Comparison of ENCODE assay signal across 8 cellular contexts in the genomic region with DNA sequence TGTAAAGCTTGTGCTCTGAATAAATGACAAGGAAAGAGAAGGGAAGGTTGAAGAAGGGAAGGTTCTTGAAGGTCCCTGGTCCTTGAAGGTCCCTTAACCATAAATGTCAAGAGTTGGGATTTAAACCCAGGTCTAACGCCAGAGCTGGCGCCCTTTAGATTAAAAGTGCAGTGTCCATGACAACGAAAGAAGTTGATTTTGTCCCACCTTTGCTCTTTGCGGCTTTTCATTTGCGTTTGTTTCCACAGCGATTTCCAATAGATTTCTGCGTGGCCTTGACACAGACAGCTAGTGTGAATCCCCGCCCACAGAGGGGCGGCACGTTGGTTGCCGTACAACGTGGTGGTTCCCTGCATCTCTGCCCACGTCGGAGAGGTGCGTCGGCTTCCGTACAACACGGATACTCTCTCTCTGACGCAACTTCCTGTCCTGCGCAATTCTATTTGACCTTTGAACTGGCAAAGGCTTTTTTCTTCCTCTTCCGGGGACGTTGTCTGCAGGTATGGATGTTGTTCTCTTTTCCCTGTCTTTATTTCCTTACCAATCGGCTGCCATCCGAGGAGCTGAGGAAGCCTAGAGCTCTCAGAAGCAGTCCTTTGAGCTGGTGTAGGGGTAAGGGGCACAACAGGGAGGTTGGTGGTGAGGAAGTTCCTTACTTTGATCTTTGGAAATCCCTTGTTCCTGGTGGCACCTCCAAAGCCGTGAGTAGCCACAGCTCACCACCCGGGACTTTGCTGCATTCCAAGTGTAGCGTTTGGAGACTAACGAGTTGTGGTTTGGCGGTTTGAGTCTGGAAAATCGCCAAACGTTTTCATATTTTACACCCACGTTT. TPM values are rescaled to one million over a fixed set of nuclear protein-coding genes. Genes with fewer than 3 reads are reported as not detected.
DNase-seq lines count a peak whose midpoint lies in the region; ATAC-seq and TF ChIP-seq lines count a peak whose summit lies in the region.

A gene (plus strand): TSS at position 476 of the 832 bp plus-strand sequence. CDS start 1,384 bp downstream, outside the sequence.

- peak within 1 kb of the TSS; percentile 97 to 99 for H3K4me3 ChIP-seq in SK-N-SH (ENCODE audit: low read depth in 2 of 2, low read length in 1 of 2)

- H3K9ac ChIP-seq in SK-N-SH: peak within 1 kb of the TSS; percentile 93

- POLR2A ChIA-PET in SK-N-SH (lab: Yijun Ruan, JAX): interaction anchor here (0.9 to 2.8 kb wide), 7 partner anchors 10 to 900 kb away, joined by 3 to 18 read pairs (median 3); a partner anchor contains a TSS

- H3K36me3 ChIP-seq in SK-N-SH (replicated peaks in 1 of 2; ENCODE audit: control insufficient read depth in 1 of 2, insufficient read depth in 2 of 2, low read length in 1 of 2): peaks cover 35 to 44% of the 10 kb centered on the region in 2 experiments

- no peak for TF ChIP-seq RAD21 in SK-N-SH (IDR thresholded peaks at IDR 0.05; ENCODE audit: low read length)

- peaks cover 5% of the 10 kb centered on the region for H3K9me3 ChIP-seq in SK-N-SH

- peaks cover 14 to 23% of the 10 kb centered on the region in 2 experiments; a peak in 3 of 4 replicates for H3K4me1 ChIP-seq in SK-N-SH (ENCODE audit: control insufficient read depth in 1 of 2, insufficient read depth in 2 of 2, low read depth in 1 of 2, low read length in 1 of 2)

- ATAC-seq in HG02571 (IDR thresholded peaks at IDR 0.05; ENCODE audit: unreplicated experiment): peak; percentile 100

- no peaks in the 10 kb centered on the region for H3K9me2 ChIP-seq in SK-N-SH

- DNase-seq in GM04504 (ENCODE audit: low read depth): peak; percentile 96
- peak; percentile 90 for DNase-seq in NCI-H1048 (lab: John Stamatoyannopoulos, UW)
- DNase-seq in SK-N-SH: peak; percentile 85
- DNase-seq in activated naive CD4-positive, alpha-beta T cell treated with anti-CD3 and anti-CD28 coated beads, Interleukin-2, amount 50 U/mL, for 16 hours: peak; percentile 98
- peak; percentile 92 for DNase-seq in germinal center (ENCODE audit: low spot score)
- DNase-seq in non-pigmented ciliary epithelial cell (ENCODE audit: low read depth): peak; percentile 96
- peak; percentile 100 for DNase-seq in superior temporal gyrus (ENCODE audit: extremely low spot score)

- under 1% methylated on average over 29 of the region's 32 CpGs for WGBS in SK-N-SH (ENCODE audit: low lambda C conversion rate)

- CTCF ChIA-PET in SK-N-SH (lab: Yijun Ruan, JAX): interaction anchor here (1.8 kb wide), 1 partner anchor 48 kb away, joined by 9 read pairs; no protein-coding TSS in a partner anchor

- H3K27me3 ChIP-seq in SK-N-SH (ENCODE audit: insufficient read depth): no peaks in the 10 kb centered on the region

- H3F3A ChIP-seq in SK-N-SH (replicated peaks; ENCODE audit: insufficient read depth): peaks cover 10% of the 10 kb centered on the region

- H3K4me2 ChIP-seq in SK-N-SH: peak within 1 kb of the TSS; percentile 87

- H3K79me2 ChIP-seq in SK-N-SH (ENCODE audit: insufficient read depth): peaks cover 48% of the 10 kb centered on the region

- peak within 1 kb of the TSS; percentile 99 for H2AFZ ChIP-seq in SK-N-SH (ENCODE audit: low read depth)

- H4K20me1 ChIP-seq in SK-N-SH (ENCODE audit: insufficient read depth): peaks cover 42% of the 10 kb centered on the region

- no peak for TF ChIP-seq CTCF in SK-N-SH (IDR thresholded peaks at IDR 0.05)

- H3K27ac ChIP-seq in SK-N-SH (ENCODE audit: low read depth in 2 of 2, low read length in 1 of 2): peak within 1 kb of the TSS; percentile 70 to 95

- no peak for TF ChIP-seq EP300 in SK-N-SH (IDR thresholded peaks at IDR 0.05; ENCODE audit: borderline replicate concordance in 1 of 2, low read depth in 1 of 2, low read length in 1 of 2)

TF ChIP-seq in SK-N-SH, 30 proteins besides CTCF, POLR2A, EP300 and RAD21:
- TF ChIP-seq YY1 (IDR thresholded peaks at IDR 0.05; ENCODE audit: low read depth) (peak; percentile 96), MXI1 (IDR thresholded peaks at IDR 0.05; ENCODE audit: low read depth, low read length) (peak; percentile 56; the same call in 1 of the 2 replicates), POLR2AphosphoS5 (IDR thresholded peaks at IDR 0.05; ENCODE audit: low read depth, low read length) (peak; percentile 99), GABPA (IDR thresholded peaks at IDR 0.05; ENCODE audit: low read depth) (peak; percentile 100), RCOR1 (IDR thresholded peaks at IDR 0.05; ENCODE audit: low read length) (no peak), CHD2 (IDR thresholded peaks at IDR 0.05; ENCODE audit: low read length, partially characterized antibody) (peak; percentile 97), SIN3A (IDR thresholded peaks at IDR 0.05; ENCODE audit: borderline replicate concordance, low read depth, low read length) (0 out of 2 replicates have a peak, but pooled peaks have one; percentile 13), TAF1 (IDR thresholded peaks at IDR 0.05; ENCODE audit: borderline replicate concordance, low read depth, low read length) (peak; percentile 97), SMC3 (IDR thresholded peaks at IDR 0.05; ENCODE audit: low read depth, low read length) (no peak), ELF1 (IDR thresholded peaks at IDR 0.05) (peak; percentile 93), TCF12 (IDR thresholded peaks at IDR 0.05) (peak; percentile 16; the same call in 1 of the 2 replicates), NRF1 (IDR thresholded peaks at IDR 0.05; ENCODE audit: low read depth, low read length) (peak; percentile 76)
- TF ChIP-seq, protein P1, sequence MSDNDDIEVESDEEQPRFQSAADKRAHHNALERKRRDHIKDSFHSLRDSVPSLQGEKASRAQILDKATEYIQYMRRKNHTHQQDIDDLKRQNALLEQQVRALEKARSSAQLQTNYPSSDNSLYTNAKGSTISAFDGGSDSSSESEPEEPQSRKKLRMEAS (IDR thresholded peaks at IDR 0.05; ENCODE audit: low read depth): peak; percentile 93
- TF ChIP-seq, protein P2, sequence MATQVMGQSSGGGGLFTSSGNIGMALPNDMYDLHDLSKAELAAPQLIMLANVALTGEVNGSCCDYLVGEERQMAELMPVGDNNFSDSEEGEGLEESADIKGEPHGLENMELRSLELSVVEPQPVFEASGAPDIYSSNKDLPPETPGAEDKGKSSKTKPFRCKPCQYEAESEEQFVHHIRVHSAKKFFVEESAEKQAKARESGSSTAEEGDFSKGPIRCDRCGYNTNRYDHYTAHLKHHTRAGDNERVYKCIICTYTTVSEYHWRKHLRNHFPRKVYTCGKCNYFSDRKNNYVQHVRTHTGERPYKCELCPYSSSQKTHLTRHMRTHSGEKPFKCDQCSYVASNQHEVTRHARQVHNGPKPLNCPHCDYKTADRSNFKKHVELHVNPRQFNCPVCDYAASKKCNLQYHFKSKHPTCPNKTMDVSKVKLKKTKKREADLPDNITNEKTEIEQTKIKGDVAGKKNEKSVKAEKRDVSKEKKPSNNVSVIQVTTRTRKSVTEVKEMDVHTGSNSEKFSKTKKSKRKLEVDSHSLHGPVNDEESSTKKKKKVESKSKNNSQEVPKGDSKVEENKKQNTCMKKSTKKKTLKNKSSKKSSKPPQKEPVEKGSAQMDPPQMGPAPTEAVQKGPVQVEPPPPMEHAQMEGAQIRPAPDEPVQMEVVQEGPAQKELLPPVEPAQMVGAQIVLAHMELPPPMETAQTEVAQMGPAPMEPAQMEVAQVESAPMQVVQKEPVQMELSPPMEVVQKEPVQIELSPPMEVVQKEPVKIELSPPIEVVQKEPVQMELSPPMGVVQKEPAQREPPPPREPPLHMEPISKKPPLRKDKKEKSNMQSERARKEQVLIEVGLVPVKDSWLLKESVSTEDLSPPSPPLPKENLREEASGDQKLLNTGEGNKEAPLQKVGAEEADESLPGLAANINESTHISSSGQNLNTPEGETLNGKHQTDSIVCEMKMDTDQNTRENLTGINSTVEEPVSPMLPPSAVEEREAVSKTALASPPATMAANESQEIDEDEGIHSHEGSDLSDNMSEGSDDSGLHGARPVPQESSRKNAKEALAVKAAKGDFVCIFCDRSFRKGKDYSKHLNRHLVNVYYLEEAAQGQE (IDR thresholded peaks at IDR 0.05; ENCODE audit: low read depth, low read length): peak; percentile 55; the same call in 1 of the 2 replicates
- TF ChIP-seq, protein P3, sequence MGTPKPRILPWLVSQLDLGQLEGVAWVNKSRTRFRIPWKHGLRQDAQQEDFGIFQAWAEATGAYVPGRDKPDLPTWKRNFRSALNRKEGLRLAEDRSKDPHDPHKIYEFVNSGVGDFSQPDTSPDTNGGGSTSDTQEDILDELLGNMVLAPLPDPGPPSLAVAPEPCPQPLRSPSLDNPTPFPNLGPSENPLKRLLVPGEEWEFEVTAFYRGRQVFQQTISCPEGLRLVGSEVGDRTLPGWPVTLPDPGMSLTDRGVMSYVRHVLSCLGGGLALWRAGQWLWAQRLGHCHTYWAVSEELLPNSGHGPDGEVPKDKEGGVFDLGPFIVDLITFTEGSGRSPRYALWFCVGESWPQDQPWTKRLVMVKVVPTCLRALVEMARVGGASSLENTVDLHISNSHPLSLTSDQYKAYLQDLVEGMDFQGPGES (IDR thresholded peaks at IDR 0.05; ENCODE audit: low read depth, low read length): no peak
- TF ChIP-seq, protein P4, sequence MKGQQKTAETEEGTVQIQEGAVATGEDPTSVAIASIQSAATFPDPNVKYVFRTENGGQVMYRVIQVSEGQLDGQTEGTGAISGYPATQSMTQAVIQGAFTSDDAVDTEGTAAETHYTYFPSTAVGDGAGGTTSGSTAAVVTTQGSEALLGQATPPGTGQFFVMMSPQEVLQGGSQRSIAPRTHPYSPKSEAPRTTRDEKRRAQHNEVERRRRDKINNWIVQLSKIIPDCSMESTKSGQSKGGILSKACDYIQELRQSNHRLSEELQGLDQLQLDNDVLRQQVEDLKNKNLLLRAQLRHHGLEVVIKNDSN (IDR thresholded peaks at IDR 0.05; ENCODE audit: borderline replicate concordance, low read depth): no peak

RNA-seq across cellular contexts. Expression of the gene that starts here (rescaled TPM):
- polyA plus RNA-seq in SK-N-SH (2012; rRNA removed): 2,955 and 5,356 TPM in 2 replicates
- 4,630 and 4,724 TPM in 2 replicates for polyA plus RNA-seq in SK-N-SH (2012; cell fraction: cytosol; rRNA removed)
- 692 and 701 TPM in 2 replicates for polyA plus RNA-seq in SK-N-SH (2012; cell fraction: nucleus; rRNA removed)

Comparison
In these comparisons a context has a peak if more than half of its experiments do, and no peak if none do; other contexts are left out.
1. Peak in every context shown above with its lines: DNase-seq, ATAC-seq, H3K4me3 ChIP-seq and H3K27ac ChIP-seq.